Comparison of ENCODE assay signal across 11 cellular contexts in the genomic region with DNA sequence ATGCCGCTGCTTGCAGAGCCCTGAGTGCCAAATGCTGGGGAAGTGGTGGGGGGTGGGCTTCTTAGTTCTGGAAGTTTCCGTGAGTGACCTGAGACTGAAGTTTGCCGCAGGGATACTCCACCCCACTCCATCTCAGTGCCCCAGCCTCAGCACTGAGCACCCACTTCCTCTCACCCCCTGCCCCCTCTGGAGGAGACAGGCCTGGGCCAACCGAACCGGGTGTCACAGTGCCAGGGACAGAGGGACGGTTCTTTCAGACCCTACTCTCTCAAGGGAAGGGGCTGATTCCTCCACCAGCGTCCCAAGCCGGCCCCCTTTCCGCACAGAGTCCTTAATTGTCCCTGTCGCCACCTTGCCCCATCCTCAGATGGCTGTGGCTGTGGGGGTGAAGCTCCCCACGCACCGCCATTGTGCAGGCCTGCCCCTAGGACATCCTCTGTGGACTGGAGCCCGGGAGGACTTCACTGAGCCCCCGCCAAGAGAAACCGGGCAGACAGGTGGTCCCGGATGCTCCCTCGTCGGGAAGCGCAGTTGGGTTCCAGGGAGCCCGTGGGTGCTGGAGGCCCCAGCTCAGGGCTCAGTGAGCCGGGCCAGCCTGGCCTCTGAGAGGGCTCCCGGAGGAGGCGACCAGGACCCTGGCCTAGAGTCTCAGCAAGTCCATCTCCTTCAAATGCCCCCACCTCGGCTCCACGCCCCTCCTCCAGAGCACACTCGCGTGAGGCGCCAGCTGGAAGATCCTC. TPM values are rescaled to one million over a fixed set of nuclear protein-coding genes. Genes with fewer than 3 reads are reported as not detected.
DNase-seq lines count a peak whose midpoint lies in the region; ATAC-seq, FAIRE-seq and TF ChIP-seq lines count a peak whose summit lies in the region.
"Had no signal": no experiment of that assay in that cellular context is flagged by ENCODE, and none has a peak within 500 bp of the region (broad histone marks: within the 10 kb centered on the region; RNA-seq: fewer than 3 reads in every experiment).

No MANE protein-coding gene starts in this region.

- peak overlapping the region in 1 of 2 experiments; percentile 81; a peak in 3 of 4 replicates for H3K4me3 ChIP-seq in Panc1 (ENCODE audit: low read depth in 2 of 2, low read length in 2 of 2)
- H3K4me3 ChIP-seq in iPS-18a (ENCODE audit: low read length), result peak overlapping the region; percentile 75
- H3K4me3 ChIP-seq: body of pancreas had no signal

- BruUV-seq in Panc1 (replicated peaks; lab: Mats Ljungman, UMichigan), result TSS peak; percentile 49

- peaks cover 44% of the 10 kb centered on the region for H3K4me1 Mint-ChIP-seq in stimulated activated naive CD8-positive, alpha-beta T cell treated with anti-CD3 and anti-CD28 coated beads, Interleukin-15, amount 100 ng/mL, for 72 hours

- H3K36me3 ChIP-seq in Panc1 (ENCODE audit: control insufficient read depth, insufficient read depth, low read length) (no peaks in the 10 kb centered on the region; the same call in 1 of the 2 replicates), iPS-18a (ENCODE audit: control insufficient read depth, low read depth, low read length) (no peaks in the 10 kb centered on the region)

- peak overlapping the region in 1 of 2 donors; percentile 12 for H3K27ac Mint-ChIP-seq in stimulated activated naive CD8-positive, alpha-beta T cell treated with anti-CD3 and anti-CD28 coated beads, Interleukin-15, amount 100 ng/mL, for 72 hours
- H3K27ac Mint-ChIP-seq: activated T-helper 2 cell treated with anti-CD3 and anti-CD28 coated beads, Interferon-gamma antibody, Interleukin-2, Interleukin-4, amounts not matched to agents 10 μg/mL and 5 μg/mL and 100 μg/mL, durations not matched to agents 14 hours and 24 hours and 36 hours had no signal

- in situ Hi-C loops in Panc1 (cut with HindIII; ENCODE audit: low pct_unique_long_range_greater_than_20kb, low sequenced_read_pairs), result no loop called here

- CTCF ChIA-PET in Panc1 (lab: Charles Lee), result interaction anchor here (0.6 to 0.7 kb wide), 2 partner anchors 427 to 1377 kb away, joined by 3 to 9 read pairs; no protein-coding TSS in a partner anchor

- ATAC-seq in stimulated activated naive CD8-positive, alpha-beta T cell treated with anti-CD3 and anti-CD28 coated beads, Interleukin-15, amount 100 ng/mL, for 72 hours, result no peak
- ATAC-seq in stimulated activated naive CD8-positive, alpha-beta T cell treated with anti-CD3 and anti-CD28 coated beads, Interleukin-15, Interleukin-2, amounts not matched to agents 100 U/mL and 50 U/mL, for 24 hours, result no peak
- no peak for ATAC-seq in Panc1

- H3K4me1 ChIP-seq in Panc1 (ENCODE audit: control insufficient read depth, insufficient read depth, low read length) (peaks cover 17% of the 10 kb centered on the region), iPS-18a (ENCODE audit: control insufficient read depth, low read depth, low read length) (peaks cover 10% of the 10 kb centered on the region)

- intact Hi-C loops in Panc1 (cut with micrococcal nuclease; ENCODE audit: unreplicated experiment) (no loop called here), cardiac septum (cut with DNase I) (no loop called here)

- peaks cover 56% of the 10 kb centered on the region for H3K27me3 Mint-ChIP-seq in stimulated activated naive CD8-positive, alpha-beta T cell treated with anti-CD3 and anti-CD28 coated beads, Interleukin-15, amount 100 ng/mL, for 72 hours

- H3K27ac ChIP-seq in Panc1 (ENCODE audit: low read length), result peak overlapping the region; percentile 11
- H3K27ac ChIP-seq in iPS-18a (ENCODE audit: low read length), result no peak overlapping the region
- H3K27ac ChIP-seq: body of pancreas had no signal

- no peaks in the 10 kb centered on the region for H3K27me3 ChIP-seq in Panc1 (ENCODE audit: control insufficient read depth, insufficient read depth, low read length)
- peaks cover 40% of the 10 kb centered on the region for H3K27me3 ChIP-seq in iPS-18a (ENCODE audit: control insufficient read depth, insufficient read depth, low read length)

- no peak overlapping the region for H3K9ac ChIP-seq in iPS-18a (ENCODE audit: low read length)

- POLR2A ChIA-PET in Panc1 (lab: Charles Lee), result interaction anchor here (0.6 kb wide), 1 partner anchor 48 kb away, joined by 4 read pairs; no protein-coding TSS in a partner anchor

- no peak for FAIRE-seq in HTR-8/SVneo (lab: Jason Lieb, UNC)

- peak overlapping the region; percentile 9 to 49 for H3K4me3 Mint-ChIP-seq in stimulated activated naive CD8-positive, alpha-beta T cell treated with anti-CD3 and anti-CD28 coated beads, Interleukin-15, amount 100 ng/mL, for 72 hours

- TF ChIP-seq CTCF in Panc1 (IDR thresholded peaks at IDR 0.05), result no peak

- H3K9me3 ChIP-seq in Panc1 (ENCODE audit: control insufficient read depth, insufficient read depth, low read depth, low read length) (no peaks in the 10 kb centered on the region), iPS-18a (ENCODE audit: control insufficient read depth, low read depth, low read length) (no peaks in the 10 kb centered on the region)
- H3K9me3 ChIP-seq: body of pancreas had no signal

- peak in 1 of 2 donors; percentile 22 for DNase-seq in stimulated activated naive CD8-positive, alpha-beta T cell treated with anti-CD3 and anti-CD28 coated beads, Interleukin-15, amount 100 ng/mL, for 72 hours
- DNase-seq in stimulated activated naive CD8-positive, alpha-beta T cell treated with anti-CD3 and anti-CD28 coated beads, Interleukin-15, Interleukin-2, amounts not matched to agents 100 U/mL and 50 U/mL, for 24 hours, result no peak
- DNase-seq in Panc1 (ENCODE audit: low read depth, low spot score) (no peak), HTR-8/SVneo (ENCODE audit: insufficient read length, low spot score) (no peak), AG08395 (ENCODE audit: low spot score) (no peak), foreskin melanocyte (no peak), cardiac septum (ENCODE audit: low spot score) (no peak)
- DNase-seq: NCI-H1105 had no signal

- H3K9me3 Mint-ChIP-seq in stimulated activated naive CD8-positive, alpha-beta T cell treated with anti-CD3 and anti-CD28 coated beads, Interleukin-15, amount 100 ng/mL, for 72 hours, result no peaks in the 10 kb centered on the region
- H3K9me3 Mint-ChIP-seq: activated T-helper 2 cell treated with anti-CD3 and anti-CD28 coated beads, Interferon-gamma antibody, Interleukin-2, Interleukin-4, amounts not matched to agents 10 μg/mL and 5 μg/mL and 100 μg/mL, durations not matched to agents 14 hours and 24 hours and 36 hours had no signal

RNA-seq across cellular contexts. Expression of gene KREMEN2, which starts 1.6 kb away (rescaled TPM):
- total RNA-seq in Panc1 (2021; ENCODE audit: unreplicated experiment), result 10.8 TPM
- polyA plus RNA-seq in Panc1 (2012; ENCODE audit: insufficient read length), result 12.1 TPM
- total RNA-seq in cardiac septum, result not detected

RNA-seq across cellular contexts. Expression of gene PAQR4, which starts 6.6 kb away (rescaled TPM):
- 51.8 TPM for total RNA-seq in Panc1 (2021; ENCODE audit: unreplicated experiment)
- 52.6 TPM for polyA plus RNA-seq in Panc1 (2012; ENCODE audit: insufficient read length)
- total RNA-seq in cardiac septum, result 10.9 TPM

RNA-seq across cellular contexts. Expression of gene PKMYT1, which starts 17.7 kb away (rescaled TPM):
- total RNA-seq in Panc1 (2021; ENCODE audit: unreplicated experiment) (105 TPM), cardiac septum (1.8 TPM)
- polyA plus RNA-seq in Panc1 (2012; ENCODE audit: insufficient read length), result 58.1 TPM

RNA-seq across cellular contexts. Expression of gene CLDN9, which starts 50.2 kb away (rescaled TPM):
- 1.6 TPM for total RNA-seq in Panc1 (2021; ENCODE audit: unreplicated experiment)
- 1.3 TPM for polyA plus RNA-seq in Panc1 (2012; ENCODE audit: insufficient read length)
- 2.3 TPM for total RNA-seq in cardiac septum

RNA-seq across cellular contexts. Expression of gene FLYWCH1, which starts 50.8 kb away (rescaled TPM):
- total RNA-seq in Panc1 (2021; ENCODE audit: unreplicated experiment) (67.9 TPM), cardiac septum (43.5 TPM)
- 76.9 TPM for polyA plus RNA-seq in Panc1 (2012; ENCODE audit: insufficient read length)

Comparison
In these comparisons a context has a peak if more than half of its experiments do, and no peak if none do; other contexts are left out.
1. RNA of gene KREMEN2, which starts 1.6 kb away (total RNA-seq): 10.8 TPM in Panc1 (single experiment); not detected in cardiac septum (single experiment); every median in the first group is over 10 times any median in the second.
2. RNA of gene PKMYT1, which starts 17.7 kb away (total RNA-seq): 105 TPM in Panc1 (single experiment); 1.8 TPM in cardiac septum (single experiment); every median in the first group is over 10 times any median in the second.